24 cellular contexts compared by ENCODE assay signal in genomic region chr9:94150279-94150828, GRCh38.
A peak's percentile ranks its signal among the peaks of the same experiment; 100 is the strongest.
DNase-seq lines count a peak whose midpoint lies in the region; ATAC-seq and TF ChIP-seq lines count a peak whose summit lies in the region.
"Had no signal": no experiment of that assay in that cellular context is flagged by ENCODE, and none has a peak within 500 bp of the region (broad histone marks: within the 10 kb centered on the region; RNA-seq: fewer than 3 reads in every experiment).

No MANE protein-coding gene starts in this region.

- H3K27me3 ChIP-seq in mesendoderm (ENCODE audit: insufficient read depth, low read length, poor library complexity) = no peaks in the 10 kb centered on the region
- H3K27me3 ChIP-seq: thyroid gland had no signal

- DNase-seq in HT1080 (ENCODE audit: low read depth) (peak; percentile 45), activated B cell treated with CpG ODN at 0.5 μM for 24 hours (no peak), mesendoderm (no peak), NCI-H128 (lab: John Stamatoyannopoulos, UW; ENCODE audit: unreplicated experiment) (no peak), KG1 (lab: John Stamatoyannopoulos, UW) (no peak), hippocampal formation (lab: John Stamatoyannopoulos, UW) (no peak)
- DNase-seq: activated CD4-positive, alpha-beta T cell treated with anti-CD3 and anti-CD28 coated beads, Interleukin-2, amount 50 U/mL, for 48 hours; activated naive CD8-positive, alpha-beta T cell treated with anti-CD3 and anti-CD28 coated beads for 36 hours; CD8-positive, alpha-beta memory T cell; DMS153; GF-D8; immature natural killer cell; natural killer cell; NCI-H1092 treated with DMSO at 0.1 percent for 48 hours; NCI-H1930; NCI-H69; posterior cingulate gyrus; stimulated activated naive CD8-positive, alpha-beta T cell treated with anti-CD3 and anti-CD28 coated beads, Interleukin-15, amount 100 ng/mL, for 72 hours; thyroid gland; WERI-Rb-1 had no signal

- ATAC-seq in activated B cell treated with CpG ODN at 0.5 μM for 24 hours (ENCODE audit: low read depth) = no peak
- ATAC-seq in HG03159 (IDR thresholded peaks at IDR 0.05; ENCODE audit: unreplicated experiment) = no peak
- ATAC-seq: left lobe of liver; natural killer cell; stimulated activated naive CD8-positive, alpha-beta T cell treated with anti-CD3 and anti-CD28 coated beads, Interleukin-15, amount 100 ng/mL, for 72 hours had no signal

- H4K5ac ChIP-seq in mesendoderm (ENCODE audit: low read length) = peak overlapping the region; percentile 8

- no peaks in the 10 kb centered on the region for H3K36me3 ChIP-seq in mesendoderm (ENCODE audit: control insufficient read depth, insufficient read depth, low read length)
- H3K36me3 ChIP-seq: HAP-1, thyroid gland, WERI-Rb-1 had no signal

- peaks cover 31% of the 10 kb centered on the region for H3K4me1 ChIP-seq in mesendoderm (ENCODE audit: control insufficient read depth, low read depth, low read length)
- H3K4me1 ChIP-seq: HAP-1 had no signal

- H3K56ac ChIP-seq in mesendoderm (ENCODE audit: low read length) = peak overlapping the region; percentile 38

- peak overlapping the region; percentile 8 for H3K18ac ChIP-seq in mesendoderm (ENCODE audit: low read length)

- no peaks in the 10 kb centered on the region for H3K79me2 ChIP-seq in mesendoderm (ENCODE audit: control insufficient read depth, insufficient read depth, low read length)

- no peak overlapping the region for H2BK120ac ChIP-seq in mesendoderm (ENCODE audit: low read depth, low read length)

- WGBS in mesendoderm (ENCODE audit: extremely low coverage, insufficient coverage, low lambda C conversion rate) = no CpG with 5 or more reads among the region's 3 CpGs

- H4K8ac ChIP-seq in mesendoderm (ENCODE audit: low read depth, low read length) = no peak overlapping the region

- peak overlapping the region; percentile 34 for H3K27ac ChIP-seq in mesendoderm (ENCODE audit: low read depth, low read length)
- H3K27ac ChIP-seq: WERI-Rb-1 had no signal

- peak overlapping the region; percentile 35 for H2AK5ac ChIP-seq in mesendoderm (ENCODE audit: low read length)

- H3K4me3 ChIP-seq in mesendoderm (ENCODE audit: low read length) = no peak overlapping the region
- H3K4me3 ChIP-seq: HAP-1, thyroid gland had no signal

- H3K79me1 ChIP-seq in mesendoderm (ENCODE audit: low read length) = no peaks in the 10 kb centered on the region

- no peak overlapping the region for H3K4me2 ChIP-seq in mesendoderm (ENCODE audit: low read length)

- H3K4ac ChIP-seq in mesendoderm (ENCODE audit: low read depth, low read length) = peak overlapping the region; percentile 87

- peaks cover 2% of the 10 kb centered on the region for H3K9me3 Mint-ChIP-seq in activated B cell treated with CpG ODN at 0.5 μM for 24 hours
- H3K9me3 Mint-ChIP-seq: central memory CD8-positive, alpha-beta T cell; immature natural killer cell; natural killer cell had no signal

- no peak overlapping the region for H2BK15ac ChIP-seq in mesendoderm (replicated peaks; ENCODE audit: low read depth)

- H3K36me3 Mint-ChIP-seq in activated B cell treated with CpG ODN at 0.5 μM for 24 hours (ENCODE audit: low read depth) = no peaks in the 10 kb centered on the region
- H3K36me3 Mint-ChIP-seq: natural killer cell had no signal

- TF ChIP-seq CTCF in activated B cell treated with CpG ODN at 0.5 μM for 24 hours (IDR thresholded peaks at IDR 0.05) = no peak

- peaks cover 56% of the 10 kb centered on the region for H3K4me1 Mint-ChIP-seq in activated B cell treated with CpG ODN at 0.5 μM for 24 hours
- H3K4me1 Mint-ChIP-seq: central memory CD8-positive, alpha-beta T cell had no signal

- H3K27ac Mint-ChIP-seq in activated B cell treated with CpG ODN at 0.5 μM for 24 hours = peak overlapping the region; percentile 65
- H3K27ac Mint-ChIP-seq: activated naive CD8-positive, alpha-beta T cell treated with anti-CD3 and anti-CD28 coated beads for 36 hours; immature natural killer cell; natural killer cell; stimulated activated naive CD8-positive, alpha-beta T cell treated with anti-CD3 and anti-CD28 coated beads, Interleukin-15, amount 100 ng/mL, for 72 hours had no signal

- H3K4me3 Mint-ChIP-seq in activated B cell treated with CpG ODN at 0.5 μM for 24 hours = peak overlapping the region; percentile 19
- H3K4me3 Mint-ChIP-seq: activated naive CD8-positive, alpha-beta T cell treated with anti-CD3 and anti-CD28 coated beads for 36 hours; CD8-positive, alpha-beta memory T cell; central memory CD8-positive, alpha-beta T cell; immature natural killer cell; natural killer cell; stimulated activated naive CD8-positive, alpha-beta T cell treated with anti-CD3 and anti-CD28 coated beads, Interleukin-15, amount 100 ng/mL, for 72 hours had no signal

- H3K9ac ChIP-seq in mesendoderm (ENCODE audit: low read length) = peak overlapping the region; percentile 10

- no peak overlapping the region for H3K23ac ChIP-seq in mesendoderm (ENCODE audit: low read length)

- CTCF ChIA-PET in activated B cell treated with CpG ODN at 0.5 μM for 24 hours (lab: Charles Lee) = no interaction called here

- intact Hi-C loops in activated B cell treated with CpG ODN at 0.5 μM for 24 hours (cut with micrococcal nuclease) = no loop called here

- POLR2A ChIA-PET in activated B cell treated with CpG ODN at 0.5 μM for 24 hours (lab: Charles Lee) = no interaction called here

- peak overlapping the region; percentile 29 for H2BK5ac ChIP-seq in mesendoderm (ENCODE audit: low read length)

- no peaks in the 10 kb centered on the region for H3K27me3 Mint-ChIP-seq in activated B cell treated with CpG ODN at 0.5 μM for 24 hours
- H3K27me3 Mint-ChIP-seq: activated naive CD8-positive, alpha-beta T cell treated with anti-CD3 and anti-CD28 coated beads for 36 hours; central memory CD8-positive, alpha-beta T cell; stimulated activated naive CD8-positive, alpha-beta T cell treated with anti-CD3 and anti-CD28 coated beads, Interleukin-15, amount 100 ng/mL, for 72 hours had no signal
